14 cellular contexts compared by ENCODE assay signal in the genomic region with DNA sequence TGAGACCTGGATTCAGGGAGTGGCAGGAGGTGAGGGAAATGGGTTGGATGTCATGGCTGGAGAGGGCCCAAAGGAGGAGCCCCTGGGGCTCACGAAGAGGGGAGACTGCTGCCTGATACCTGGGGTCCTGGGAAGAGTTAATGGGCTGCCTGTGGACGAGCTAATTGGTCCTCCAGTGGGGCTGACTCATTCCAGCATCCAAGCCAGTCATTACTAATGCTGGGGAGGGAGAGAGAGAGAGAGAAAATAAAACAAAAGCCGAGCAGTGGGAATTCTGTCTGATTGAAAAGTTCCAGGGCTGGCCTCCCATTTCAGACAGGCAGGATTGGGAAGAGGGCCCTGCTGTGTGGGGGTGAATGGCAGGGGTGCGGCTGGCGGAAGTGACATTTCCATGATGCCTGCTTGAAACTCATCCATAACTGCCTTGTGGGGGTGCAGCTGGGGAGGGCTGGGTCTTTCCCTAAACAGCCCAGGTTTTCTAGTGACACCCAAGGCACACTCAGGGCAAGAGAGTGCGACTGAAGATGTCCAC.
A peak's percentile ranks its signal among the peaks of the same experiment; 100 is the strongest.
DNase-seq lines count a peak whose midpoint lies in the region; FAIRE-seq and TF ChIP-seq lines count a peak whose summit lies in the region.
"Had no signal": no experiment of that assay in that cellular context is flagged by ENCODE, and none has a peak within 500 bp of the region (broad histone marks: within the 10 kb centered on the region; RNA-seq: fewer than 3 reads in every experiment).

No MANE protein-coding gene starts in this region.

- H3K27ac Mint-ChIP-seq in HFFc6 (peak overlapping the region; percentile 67), brain (peak overlapping the region; percentile 3 to 80 (median 62))
- H3K27ac Mint-ChIP-seq in activated naive CD4-positive, alpha-beta T cell treated with anti-CD3 and anti-CD28 coated beads, Interleukin-2, amount 10 ng/mL, durations not matched to agents 7 days and 5 days = no peak overlapping the region
- H3K27ac Mint-ChIP-seq: natural killer cell treated with Interleukin-12 subunit alpha and Interleukin-12 subunit beta and Interleukin-15 and Interleukin-18, amount 100 ng/mL, for 72 hours had no signal

- peak overlapping the region; percentile 48; the same call in 1 of the 2 replicates for H3K4me3 Mint-ChIP-seq in HFFc6
- no peak overlapping the region for H3K4me3 Mint-ChIP-seq in brain
- no peak overlapping the region for H3K4me3 Mint-ChIP-seq in activated naive CD4-positive, alpha-beta T cell treated with anti-CD3 and anti-CD28 coated beads, Interleukin-2, amount 10 ng/mL, durations not matched to agents 7 days and 5 days
- H3K4me3 Mint-ChIP-seq: natural killer cell treated with Interleukin-12 subunit alpha and Interleukin-12 subunit beta and Interleukin-15 and Interleukin-18, amount 100 ng/mL, for 72 hours had no signal

- FAIRE-seq in kidney (lab: Jason Lieb, UNC) = no peak
- FAIRE-seq: D721Med had no signal

- CTCF ChIA-PET in activated naive CD4-positive, alpha-beta T cell treated with anti-CD3 and anti-CD28 coated beads, Interleukin-2, amount 10 ng/mL, durations not matched to agents 7 days and 5 days (lab: Charles Lee) = no interaction called here

- peaks cover 12% of the 10 kb centered on the region for H3K36me3 Mint-ChIP-seq in HFFc6 (ENCODE audit: low read depth)
- peaks cover 11% of the 10 kb centered on the region for H3K36me3 Mint-ChIP-seq in brain
- H3K36me3 Mint-ChIP-seq in activated naive CD4-positive, alpha-beta T cell treated with anti-CD3 and anti-CD28 coated beads, Interleukin-2, amount 10 ng/mL, durations not matched to agents 7 days and 5 days = peaks cover 2% of the 10 kb centered on the region

- H3K9me3 ChIP-seq in stomach smooth muscle (ENCODE audit: control insufficient read depth in 2 of 2, low read length in 2 of 2) (peaks cover 0 to under 1% of the 10 kb centered on the region in 2 donors), kidney (ENCODE audit: control insufficient read depth in 1 of 2, low read length in 2 of 2) (peaks cover 0 to 4% of the 10 kb centered on the region in 2 donors)
- H3K9me3 ChIP-seq: testis had no signal

- H3K36me3 ChIP-seq in stomach smooth muscle (ENCODE audit: control insufficient read depth in 2 of 2, insufficient read depth in 2 of 2, low read length in 2 of 2) (no peaks in the 10 kb centered on the region), kidney (ENCODE audit: control insufficient read depth in 1 of 2, insufficient read depth in 2 of 2, low read length in 2 of 2) (no peaks in the 10 kb centered on the region)

- intact Hi-C loops in kidney (cut with DNase I) = no loop called here

- peaks cover 3% of the 10 kb centered on the region for H3K27me3 Mint-ChIP-seq in HFFc6 (ENCODE audit: insufficient read depth)
- peaks cover 7% of the 10 kb centered on the region for H3K27me3 Mint-ChIP-seq in brain
- peaks cover 3% of the 10 kb centered on the region for H3K27me3 Mint-ChIP-seq in activated naive CD4-positive, alpha-beta T cell treated with anti-CD3 and anti-CD28 coated beads, Interleukin-2, amount 10 ng/mL, durations not matched to agents 7 days and 5 days

- peak overlapping the region; percentile 64 for H3K9ac ChIP-seq in stomach smooth muscle (ENCODE audit: low read length in 2 of 2)
- H3K9ac ChIP-seq in kidney (ENCODE audit: low read length in 2 of 2) = no peak overlapping the region

- H3K4me3 ChIP-seq in stomach smooth muscle (ENCODE audit: low read length in 2 of 2) (peak overlapping the region; percentile 29), kidney (ENCODE audit: low read length in 2 of 2) (no peak overlapping the region)
- H3K4me3 ChIP-seq: testis had no signal

- H3K4me1 Mint-ChIP-seq in HFFc6 (ENCODE audit: low read depth) = peaks cover 44% of the 10 kb centered on the region
- H3K4me1 Mint-ChIP-seq in brain = peaks cover 32% of the 10 kb centered on the region
- no peaks in the 10 kb centered on the region for H3K4me1 Mint-ChIP-seq in activated naive CD4-positive, alpha-beta T cell treated with anti-CD3 and anti-CD28 coated beads, Interleukin-2, amount 10 ng/mL, durations not matched to agents 7 days and 5 days

- H3K27ac ChIP-seq in stomach smooth muscle (ENCODE audit: low read length) = peak overlapping the region; percentile 93
- no peak overlapping the region for H3K27ac ChIP-seq in kidney (ENCODE audit: low read depth in 2 of 2, low read length in 2 of 2)
- H3K27ac ChIP-seq: testis had no signal

- DNase-seq in HFFc6 (peak; percentile 65), iris pigment epithelial cell (ENCODE audit: low read depth) (peak; percentile 16), kidney (no peak), T-helper 9 cell (no peak), SKM-1 (lab: John Stamatoyannopoulos, UW; ENCODE audit: unreplicated experiment) (no peak)
- no peak for DNase-seq in activated naive CD4-positive, alpha-beta T cell treated with anti-CD3 and anti-CD28 coated beads, Interleukin-2, amount 10 ng/mL, durations not matched to agents 7 days and 5 days
- DNase-seq: Karpas-422; NCI-H774; stimulated activated CD4-positive, alpha-beta T cell treated with anti-CD3 and anti-CD28 coated beads, Interleukin-4, amount 100 ng/mL, for 24 hours; testis had no signal

- H3K4me1 ChIP-seq in stomach smooth muscle (ENCODE audit: control insufficient read depth, insufficient read depth, low read length) = peaks cover 45% of the 10 kb centered on the region
- H3K4me1 ChIP-seq in kidney (ENCODE audit: control insufficient read depth in 1 of 2, insufficient read depth in 1 of 2, low read depth in 1 of 2, low read length in 2 of 2) = peaks cover 0 to 3% of the 10 kb centered on the region in 2 donors
- H3K4me1 ChIP-seq: testis had no signal

- TF ChIP-seq CTCF in HFFc6 (IDR thresholded peaks at IDR 0.05) (no peak), brain (conservative IDR thresholded peaks at IDR 0.05) (no peak), kidney (IDR thresholded peaks at IDR 0.05; ENCODE audit: borderline replicate concordance, extremely low read depth, insufficient read depth) (no peak)

- H3K9me3 Mint-ChIP-seq in HFFc6 (peaks cover 10% of the 10 kb centered on the region), brain (peaks cover 13 to 36% (median 21%) of the 10 kb centered on the region in 5 experiments)
- H3K9me3 Mint-ChIP-seq in activated naive CD4-positive, alpha-beta T cell treated with anti-CD3 and anti-CD28 coated beads, Interleukin-2, amount 10 ng/mL, durations not matched to agents 7 days and 5 days = peaks cover 7% of the 10 kb centered on the region

- H3K27me3 ChIP-seq in stomach smooth muscle (ENCODE audit: control insufficient read depth in 1 of 2, insufficient read depth in 2 of 2, low read length in 2 of 2) = no peaks in the 10 kb centered on the region
- H3K27me3 ChIP-seq: testis had no signal

Comparison
In these comparisons a context has a peak if more than half of its experiments do, and no peak if none do; other contexts are left out.
1. DNase-seq: peak in HFFc6 (single experiment) and iris pigment epithelial cell (single experiment); none in activated naive CD4-positive, alpha-beta T cell treated with anti-CD3 and anti-CD28 coated beads, Interleukin-2, amount 10 ng/mL, durations not matched to agents 7 days and 5 days (single experiment), kidney (single experiment), T-helper 9 cell (single experiment) and SKM-1 (single experiment).
2. H3K4me3 ChIP-seq: peak in stomach smooth muscle (2 of 2); none in kidney (0 of 2).
3. H3K9ac ChIP-seq: peak in stomach smooth muscle (2 of 2); none in kidney (0 of 2).